8 cellular contexts compared by ENCODE assay signal in genomic region chrX:15854080-15854655, GRCh38. TPM values are rescaled to one million over a fixed set of nuclear protein-coding genes. Genes with fewer than 3 reads are reported as not detected.
DNase-seq lines count a peak whose midpoint lies in the region; ATAC-seq and TF ChIP-seq lines count a peak whose summit lies in the region.

No MANE protein-coding gene starts in this region.

- no peaks in the 10 kb centered on the region for H3K9me3 Mint-ChIP-seq in chondrocyte (ENCODE audit: low read depth)

- ATAC-seq in GM21786 (IDR thresholded peaks at IDR 0.05; ENCODE audit: unreplicated experiment) (peak; percentile 34), left colon (peak; percentile 13)

- peaks cover 27% of the 10 kb centered on the region for H3K4me1 Mint-ChIP-seq in chondrocyte (ENCODE audit: low read depth)

- peak overlapping the region; percentile 82 for H3K27ac Mint-ChIP-seq in chondrocyte (ENCODE audit: unreplicated experiment)

- TF ChIP-seq CTCF in LNCAP (IDR thresholded peaks at IDR 0.05) (peak; percentile 24; the same call in 1 of the 2 replicates), chondrocyte (IDR thresholded peaks at IDR 0.05) (peak; percentile 73)

- intact Hi-C loops in left colon (cut with DNase I, micrococcal nuclease) = no loop called here

- DNase-seq in GM03348 (ENCODE audit: low spot score) = peak; percentile 42
- peak; percentile 12 for DNase-seq in activated CD4-positive, alpha-beta T cell treated with anti-CD3 and anti-CD28 coated beads for 1 hour
- DNase-seq in chondrocyte (ENCODE audit: low spot score) = no peak
- DNase-seq in left colon = peak; percentile 43 to 72
- peak; percentile 10 to 40 for DNase-seq in stimulated activated CD4-positive, alpha-beta T cell treated with anti-CD3 and anti-CD28 coated beads, Interleukin-2, amount 100 ng/mL, for 48 hours
- DNase-seq in NCI-H2107 (lab: John Stamatoyannopoulos, UW) = no peak

- peaks cover 2% of the 10 kb centered on the region for H3K36me3 Mint-ChIP-seq in chondrocyte (ENCODE audit: low read depth)

- peaks cover 2% of the 10 kb centered on the region for H3K27me3 Mint-ChIP-seq in chondrocyte (ENCODE audit: low read depth)

- peak overlapping the region; percentile 77 for H3K4me3 Mint-ChIP-seq in chondrocyte (ENCODE audit: unreplicated experiment)

RNA-seq across cellular contexts. Expression of gene AP1S2, which starts 0.4 kb away (rescaled TPM):
- total RNA-seq in chondrocyte = 59.1 to 72.5 TPM (median 68.4 TPM) in 3 replicates
- total RNA-seq in left colon = 10 to 100 TPM in 1 of 2 donors, 1 to 10 TPM in 1; 9.2 to 23.7 TPM

Comparison
In these comparisons a context has a peak if more than half of its experiments do, and no peak if none do; other contexts are left out.
1. DNase-seq: peak in GM03348 (single experiment), activated CD4-positive, alpha-beta T cell treated with anti-CD3 and anti-CD28 coated beads for 1 hour (single experiment), left colon (2 of 2) and stimulated activated CD4-positive, alpha-beta T cell treated with anti-CD3 and anti-CD28 coated beads, Interleukin-2, amount 100 ng/mL, for 48 hours (2 of 2); none in chondrocyte (single experiment) and NCI-H2107 (single experiment).